Comparison of ENCODE assay signal across 8 cellular contexts in genomic region chr2:128734521-128735295, GRCh38.
DNase-seq lines count a peak whose midpoint lies in the region; ATAC-seq and TF ChIP-seq lines count a peak whose summit lies in the region.

No MANE protein-coding gene starts in this region.

- DNase-seq in activated naive CD8-positive, alpha-beta T cell treated with anti-CD3 and anti-CD28 coated beads, Interleukin-2, amount 10 ng/mL, durations not matched to agents 7 days and 5 days = peak; percentile 48
- DNase-seq in mesothelial cell of epicardium (ENCODE audit: low spot score in 2 of 2, unreplicated experiment in 2 of 2) = no peak
- DNase-seq in AG20443 (ENCODE audit: low spot score) = no peak
- no peak for DNase-seq in RWPE1 (ENCODE audit: low spot score)
- no peak for DNase-seq in NCI-H1105 treated with DMSO at 0.1 percent for 48 hours (lab: John Stamatoyannopoulos, UW)
- no peak for DNase-seq in dorsolateral prefrontal cortex

- no peak overlapping the region for H3K4me3 ChIP-seq in dorsolateral prefrontal cortex

- TF ChIP-seq CTCF in mesothelial cell of epicardium (IDR thresholded peaks at IDR 0.05; ENCODE audit: unreplicated experiment) (no peak), RWPE1 (conservative IDR thresholded peaks at IDR 0.05; ENCODE audit: low read depth) (no peak), dorsolateral prefrontal cortex (IDR thresholded peaks at IDR 0.05 in 54 of 56, conservative IDR thresholded peaks at IDR 0.05 in 2 of 56; ENCODE audit: low read depth in 1 of 56, partially characterized antibody in 56 of 56) (no peak)

- CTCF ChIA-PET in RWPE1 (lab: Yijun Ruan, JAX) = interaction anchor here (0.6 to 0.7 kb wide), 2 partner anchors 21 to 527 kb away, joined by 3 read pairs; no protein-coding TSS in a partner anchor

- peak overlapping the region; percentile 45 for H3K4me3 Mint-ChIP-seq in activated naive CD8-positive, alpha-beta T cell treated with anti-CD3 and anti-CD28 coated beads, Interleukin-2, amount 10 ng/mL, durations not matched to agents 7 days and 5 days
- H3K4me3 Mint-ChIP-seq in mesothelial cell of epicardium = no peak overlapping the region

- H3K9me3 Mint-ChIP-seq in activated naive CD8-positive, alpha-beta T cell treated with anti-CD3 and anti-CD28 coated beads, Interleukin-2, amount 10 ng/mL, durations not matched to agents 7 days and 5 days = no peaks in the 10 kb centered on the region
- peaks cover 17% of the 10 kb centered on the region for H3K9me3 Mint-ChIP-seq in mesothelial cell of epicardium

- H3K27me3 ChIP-seq in dorsolateral prefrontal cortex = no peaks in the 10 kb centered on the region

- H3K27ac ChIP-seq in RWPE1 (no peak overlapping the region), dorsolateral prefrontal cortex (no peak overlapping the region)

- intact Hi-C loops in dorsolateral prefrontal cortex (cut with DNase I) = loop anchor here (10.0 kb wide), 2 partner anchors 410 to 420 kb away; partner anchors contain the start of gene HS6ST1 (in 1 of the 2)

- H3K27ac Mint-ChIP-seq in activated naive CD8-positive, alpha-beta T cell treated with anti-CD3 and anti-CD28 coated beads, Interleukin-2, amount 10 ng/mL, durations not matched to agents 7 days and 5 days = peak overlapping the region; percentile 57
- peak overlapping the region; percentile 40 for H3K27ac Mint-ChIP-seq in mesothelial cell of epicardium

- POLR2A ChIA-PET in activated naive CD8-positive, alpha-beta T cell treated with anti-CD3 and anti-CD28 coated beads, Interleukin-2, amount 10 ng/mL, durations not matched to agents 7 days and 5 days (lab: Charles Lee) = no interaction called here
- POLR2A ChIA-PET in RWPE1 (lab: Yijun Ruan, JAX; ENCODE audit: low non-redundant PET) = no interaction called here

- H3K27me3 Mint-ChIP-seq in activated naive CD8-positive, alpha-beta T cell treated with anti-CD3 and anti-CD28 coated beads, Interleukin-2, amount 10 ng/mL, durations not matched to agents 7 days and 5 days = peaks cover 27% of the 10 kb centered on the region
- H3K27me3 Mint-ChIP-seq in mesothelial cell of epicardium (ENCODE audit: low read depth) = no peaks in the 10 kb centered on the region

- no peaks in the 10 kb centered on the region for H3K36me3 Mint-ChIP-seq in activated naive CD8-positive, alpha-beta T cell treated with anti-CD3 and anti-CD28 coated beads, Interleukin-2, amount 10 ng/mL, durations not matched to agents 7 days and 5 days
- peaks cover 8% of the 10 kb centered on the region for H3K36me3 Mint-ChIP-seq in mesothelial cell of epicardium

- ATAC-seq in GM18511 (IDR thresholded peaks at IDR 0.05; ENCODE audit: unreplicated experiment) (peak; percentile 53), HG03097 (IDR thresholded peaks at IDR 0.05; ENCODE audit: low FRiP score, unreplicated experiment) (peak; percentile 47)
- peak; percentile 78 for ATAC-seq in activated naive CD8-positive, alpha-beta T cell treated with anti-CD3 and anti-CD28 coated beads, Interleukin-2, amount 10 ng/mL, durations not matched to agents 7 days and 5 days (ENCODE audit: low read depth)

- H3K4me1 Mint-ChIP-seq in activated naive CD8-positive, alpha-beta T cell treated with anti-CD3 and anti-CD28 coated beads, Interleukin-2, amount 10 ng/mL, durations not matched to agents 7 days and 5 days = peaks cover 12% of the 10 kb centered on the region
- H3K4me1 Mint-ChIP-seq in mesothelial cell of epicardium = peaks cover 39% of the 10 kb centered on the region
